ENCODE assay signal across 20 cellular contexts in genomic region chr5:50420343-50420935, GRCh38. TPM values are rescaled to one million over a fixed set of nuclear protein-coding genes. Genes with fewer than 3 reads are reported as not detected.
DNase-seq lines count a peak whose midpoint lies in the region; ATAC-seq and TF ChIP-seq lines count a peak whose summit lies in the region.
"Had no signal": no experiment of that assay in that cellular context is flagged by ENCODE, and none has a peak within 500 bp of the region (broad histone marks: within the 10 kb centered on the region; RNA-seq: fewer than 3 reads in every experiment).

No MANE protein-coding gene starts in this region.

- no peaks in the 10 kb centered on the region for H4K20me1 ChIP-seq in PC-3 (ENCODE audit: low read length)

- no peak overlapping the region for H3K4me3 ChIP-seq in PC-3 (ENCODE audit: low read length)
- H3K4me3 ChIP-seq in gastrocnemius medialis: no peak overlapping the region
- H3K4me3 ChIP-seq in gastroesophageal sphincter: no peak overlapping the region
- H3K4me3 ChIP-seq: left ventricle myocardium inferior, neural progenitor cell, sigmoid colon had no signal

- no peaks in the 10 kb centered on the region for H3K79me2 ChIP-seq in PC-3 (ENCODE audit: low read length)

- no peaks in the 10 kb centered on the region for H3K27me3 ChIP-seq in PC-3 (ENCODE audit: low read length)
- no peaks in the 10 kb centered on the region for H3K27me3 ChIP-seq in gastrocnemius medialis
- H3K27me3 ChIP-seq in gastroesophageal sphincter: no peaks in the 10 kb centered on the region
- H3K27me3 ChIP-seq: neural progenitor cell, sigmoid colon had no signal

- intact Hi-C loops in PC-3 (cut with micrococcal nuclease) (no loop called here), gastrocnemius medialis (cut with DNase I; ENCODE audit: low total_unique reads) (no loop called here)

- no peaks in the 10 kb centered on the region for H3K36me3 ChIP-seq in PC-3 (ENCODE audit: low read depth, low read length)
- H3K36me3 ChIP-seq in gastrocnemius medialis: no peaks in the 10 kb centered on the region
- H3K36me3 ChIP-seq in gastroesophageal sphincter: no peaks in the 10 kb centered on the region
- H3K36me3 ChIP-seq: left ventricle myocardium inferior, neural progenitor cell, sigmoid colon had no signal

- H3K4me1 ChIP-seq in PC-3 (ENCODE audit: insufficient read depth, low read length) (no peaks in the 10 kb centered on the region), gastrocnemius medialis (no peaks in the 10 kb centered on the region), gastroesophageal sphincter (no peaks in the 10 kb centered on the region)
- H3K4me1 ChIP-seq: left ventricle myocardium inferior, neural progenitor cell, sigmoid colon had no signal

- TF ChIP-seq POLR2A in gastrocnemius medialis (IDR thresholded peaks at IDR 0.05): no peak
- no peak for TF ChIP-seq POLR2A in gastroesophageal sphincter (IDR thresholded peaks at IDR 0.05)

- H3K27ac ChIP-seq in PC-3 (ENCODE audit: low read length) (no peak overlapping the region), gastrocnemius medialis (no peak overlapping the region), gastroesophageal sphincter (no peak overlapping the region)
- H3K27ac ChIP-seq: left ventricle myocardium inferior, neural progenitor cell, sigmoid colon had no signal

- H3K9me3 ChIP-seq in PC-3 (ENCODE audit: low read length): no peaks in the 10 kb centered on the region
- H3K9me3 ChIP-seq in gastrocnemius medialis: no peaks in the 10 kb centered on the region
- no peaks in the 10 kb centered on the region for H3K9me3 ChIP-seq in gastroesophageal sphincter
- H3K9me3 ChIP-seq: left ventricle myocardium inferior, sigmoid colon had no signal

- no peaks in the 10 kb centered on the region for H3K9me2 ChIP-seq in PC-3 (replicated peaks; ENCODE audit: low read length)

- DNase-seq in A172 (ENCODE audit: low spot score) (peak; percentile 9), DMS153 (lab: John Stamatoyannopoulos, UW) (peak; percentile 65), PC-3 (peak; percentile 35), left kidney (ENCODE audit: low read depth, low spot score) (peak; percentile 13), gastrocnemius medialis (no peak), AG08396 (ENCODE audit: low spot score) (no peak)
- DNase-seq: activated CD4-positive, alpha-beta memory T cell treated with anti-CD3 and anti-CD28 coated beads for 36 hours; activated naive CD4-positive, alpha-beta T cell; aorta; caudate nucleus; CD4-positive, CD25-positive, alpha-beta regulatory T cell; left ventricle myocardium inferior; NCI-H1105; NCI-H2081 treated with DMSO at 0.1 percent for 48 hours; NCI-H524; RPMI8226; sigmoid colon had no signal

- no TSS peak for BruUV-seq in PC-3 (replicated peaks; lab: Mats Ljungman, UMichigan)

- no peak overlapping the region for H2AFZ ChIP-seq in PC-3 (ENCODE audit: low read length)
- H2AFZ ChIP-seq: neural progenitor cell had no signal

- in situ Hi-C loops in gastrocnemius medialis (cut with MboI; ENCODE audit: low sequenced_read_pairs in 4 of 4): no loop called here

- WGBS in gastroesophageal sphincter (ENCODE audit: low coverage in 1 of 2), 2 donors: 68 to 93% methylated on average over 3 to 5 of the region's 5 CpGs

- peak; percentile 93 for ATAC-seq in PC-3
- ATAC-seq in gastrocnemius medialis: no peak
- no peak for ATAC-seq in gastroesophageal sphincter
- ATAC-seq: WTC11 had no signal

- TF ChIP-seq CTCF in PC-3 (conservative IDR thresholded peaks at IDR 0.05; ENCODE audit: low read depth, low read length): no peak
- no peak for TF ChIP-seq CTCF in gastrocnemius medialis (IDR thresholded peaks at IDR 0.05 in 4 of 5, conservative IDR thresholded peaks at IDR 0.05 in 1 of 5)
- TF ChIP-seq CTCF in gastroesophageal sphincter (IDR thresholded peaks at IDR 0.05): no peak

- POLR2A ChIA-PET in PC-3 (lab: Charles Lee; ENCODE audit: unreplicated experiment): no interaction called here

- H3K4me2 ChIP-seq in PC-3 (ENCODE audit: low read length): no peak overlapping the region
- H3K4me2 ChIP-seq: neural progenitor cell had no signal

- H3F3A ChIP-seq in PC-3 (ENCODE audit: low read length, unreplicated experiment): no peaks in the 10 kb centered on the region

- CTCF ChIA-PET in PC-3 (lab: Charles Lee): no interaction called here

- TF ChIP-seq EP300 in gastroesophageal sphincter (IDR thresholded peaks at IDR 0.05): no peak

- H3K9ac ChIP-seq in PC-3 (ENCODE audit: low read length): no peak overlapping the region
- H3K9ac ChIP-seq: neural progenitor cell had no signal

RNA-seq across cellular contexts. Expression of gene EMB, which starts 20.6 kb away (rescaled TPM):
- 0.12 TPM in 1 of 2 replicates, not detected in the other for total RNA-seq in A172 (2014; rRNA removed; shearing (Covaris generic))
- total RNA-seq in PC-3 (2014; rRNA removed) (5.4 and 5.6 TPM in 2 replicates), gastrocnemius medialis (1 to 10 TPM; 1.9 to 5.3 (median 2.4) TPM), gastroesophageal sphincter (10 to 100 TPM in 2 of 4 donors, 1 to 10 TPM in 2; 5.2 to 31.2 (median 15.3) TPM)

Comparison
In these comparisons a context has a peak if more than half of its experiments do, and no peak if none do; other contexts are left out.
1. DNase-seq: peak in A172 (single experiment), DMS153 (single experiment), PC-3 (single experiment) and left kidney (single experiment); none in gastrocnemius medialis (0 of 2) and AG08396 (single experiment).